ENCODE assay signal across 8 cellular contexts in the genomic region with DNA sequence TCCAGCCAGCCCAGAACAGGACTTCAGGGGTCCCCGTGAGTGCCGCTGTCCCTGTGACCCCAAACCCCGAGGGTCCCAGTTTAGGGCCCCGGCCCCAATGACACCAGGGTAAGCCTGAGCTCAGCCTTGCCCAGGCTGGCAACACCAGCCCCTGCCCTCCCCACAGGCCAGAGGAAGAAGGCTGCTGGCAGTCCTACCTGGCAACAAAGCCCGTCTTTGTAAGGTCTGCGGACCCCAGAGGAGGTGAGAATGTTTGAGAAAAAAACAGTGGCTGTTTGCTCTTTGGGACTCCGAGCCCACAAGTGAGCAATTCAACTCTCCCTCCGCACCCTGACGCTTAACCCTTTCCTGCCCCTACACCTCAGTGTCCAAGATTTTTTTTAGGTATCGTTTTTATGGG. TPM values are rescaled to one million over a fixed set of nuclear protein-coding genes. Genes with fewer than 3 reads are reported as not detected.
DNase-seq lines count a peak whose midpoint lies in the region; ATAC-seq and TF ChIP-seq lines count a peak whose summit lies in the region.

No MANE protein-coding gene starts in this region.

- peak overlapping the region; percentile 85 for H3K4me3 ChIP-seq in fibroblast of the aortic adventitia (ENCODE audit: low read depth, low read length)
- peak overlapping the region; percentile 55 for H3K4me3 ChIP-seq in parathyroid adenoma (ENCODE audit: low read depth, low read length)

- H3K9me3 Mint-ChIP-seq in T-cell, result no peaks in the 10 kb centered on the region

- H2AFZ ChIP-seq in parathyroid adenoma, result peak overlapping the region; percentile 80

- H3K27ac ChIP-seq in parathyroid adenoma, result peak overlapping the region; percentile 58

- H3K9ac ChIP-seq in parathyroid adenoma, result no peak overlapping the region

- no peaks in the 10 kb centered on the region for H3K9me3 ChIP-seq in parathyroid adenoma (ENCODE audit: control insufficient read depth, low read length)

- no peaks in the 10 kb centered on the region for H3K27me3 Mint-ChIP-seq in T-cell

- H3K4me1 Mint-ChIP-seq in T-cell, result peaks cover 15 to 30% (median 28%) of the 10 kb centered on the region in 3 donors

- TF ChIP-seq CTCF in fibroblast of the aortic adventitia (IDR thresholded peaks at IDR 0.05; ENCODE audit: insufficient read depth, low read length), result no peak
- TF ChIP-seq CTCF in parathyroid adenoma (IDR thresholded peaks at IDR 0.05), result no peak

- H3K27ac Mint-ChIP-seq in T-cell, result peak overlapping the region; percentile 28 to 75

- H3K79me2 ChIP-seq in parathyroid adenoma, result peaks cover 15% of the 10 kb centered on the region

- peak overlapping the region; percentile 77 to 79 (median 79) for H3K4me3 Mint-ChIP-seq in T-cell

- DNase-seq in NCI-H1417 (lab: John Stamatoyannopoulos, UW) (peak in 2 of 3 experiments; percentile 73 to 78), NCI-H1417 treated with DMSO at 0.1 percent for 48 hours (lab: John Stamatoyannopoulos, UW) (no peak), T-cell (peak in 1 of 34 experiments; percentile 14), fibroblast of the aortic adventitia (ENCODE audit: low read depth) (no peak), glomerular visceral epithelial cell (ENCODE audit: extremely low spot score) (no peak)

- H3K36me3 ChIP-seq in parathyroid adenoma (ENCODE audit: control insufficient read depth, insufficient read depth, low read length), result no peaks in the 10 kb centered on the region

- CTCF ChIA-PET in T-cell (lab: Charles Lee), result interaction anchor here in 1 of 2 donors (0.6 kb wide), 1 partner anchor 769 kb away, joined by 3 read pairs; a partner anchor contains a TSS

- POLR2A ChIA-PET in T-cell (lab: Charles Lee), result interaction anchor here in 1 of 2 donors (0.5 to 0.6 kb wide), 2 partner anchors 33 to 167 kb away, joined by 3 to 4 read pairs; no protein-coding TSS in a partner anchor

- no peak for ATAC-seq in T-cell (replicated peaks in 1 of 4)
- ATAC-seq in HG02870 (IDR thresholded peaks at IDR 0.05; ENCODE audit: unreplicated experiment), result no peak
- ATAC-seq in GM18511 (IDR thresholded peaks at IDR 0.05; ENCODE audit: unreplicated experiment), result no peak

- peaks cover 6% of the 10 kb centered on the region for H3K4me1 ChIP-seq in parathyroid adenoma

- no peaks in the 10 kb centered on the region for H3K27me3 ChIP-seq in parathyroid adenoma (ENCODE audit: control insufficient read depth, insufficient read depth, low read length)

- peak overlapping the region; percentile 75 for H3K4me2 ChIP-seq in parathyroid adenoma (ENCODE audit: low read length)

- H3K36me3 Mint-ChIP-seq in T-cell, result no peaks in the 10 kb centered on the region

RNA-seq across cellular contexts. Expression of a gene that starts 1.7 kb away (rescaled TPM):
- total RNA-seq in T-cell (10 to 100 TPM in 1 of 5 donors, 1 to 10 TPM in 4; 3.5 to 10.8 (median 8.5) TPM), fibroblast of the aortic adventitia (ENCODE audit: low replicate concordance) (85.5 and 356 TPM in 2 replicates)

RNA-seq across cellular contexts. Expression of a gene that starts 36.7 kb away (rescaled TPM):
- total RNA-seq in T-cell, result 10 to 100 TPM; 33.7 to 49.7 (median 42.4) TPM
- total RNA-seq in fibroblast of the aortic adventitia (ENCODE audit: low replicate concordance), result 12.8 and 17.5 TPM in 2 replicates

RNA-seq across cellular contexts. Expression of a gene that starts 37.0 kb away (rescaled TPM):
- total RNA-seq in T-cell (100 to 1,000 TPM in 1 of 5 donors, 10 to 100 TPM in 4; 48.5 to 105 (median 56.3) TPM), fibroblast of the aortic adventitia (ENCODE audit: low replicate concordance) (27.4 and 68.9 TPM in 2 replicates)

Comparison
In these comparisons a context has a peak if more than half of its experiments do, and no peak if none do; other contexts are left out.
1. DNase-seq: peak in NCI-H1417 (2 of 3); none in NCI-H1417 treated with DMSO at 0.1 percent for 48 hours (single experiment), fibroblast of the aortic adventitia (single experiment) and glomerular visceral epithelial cell (single experiment).